In the genomic region with DNA sequence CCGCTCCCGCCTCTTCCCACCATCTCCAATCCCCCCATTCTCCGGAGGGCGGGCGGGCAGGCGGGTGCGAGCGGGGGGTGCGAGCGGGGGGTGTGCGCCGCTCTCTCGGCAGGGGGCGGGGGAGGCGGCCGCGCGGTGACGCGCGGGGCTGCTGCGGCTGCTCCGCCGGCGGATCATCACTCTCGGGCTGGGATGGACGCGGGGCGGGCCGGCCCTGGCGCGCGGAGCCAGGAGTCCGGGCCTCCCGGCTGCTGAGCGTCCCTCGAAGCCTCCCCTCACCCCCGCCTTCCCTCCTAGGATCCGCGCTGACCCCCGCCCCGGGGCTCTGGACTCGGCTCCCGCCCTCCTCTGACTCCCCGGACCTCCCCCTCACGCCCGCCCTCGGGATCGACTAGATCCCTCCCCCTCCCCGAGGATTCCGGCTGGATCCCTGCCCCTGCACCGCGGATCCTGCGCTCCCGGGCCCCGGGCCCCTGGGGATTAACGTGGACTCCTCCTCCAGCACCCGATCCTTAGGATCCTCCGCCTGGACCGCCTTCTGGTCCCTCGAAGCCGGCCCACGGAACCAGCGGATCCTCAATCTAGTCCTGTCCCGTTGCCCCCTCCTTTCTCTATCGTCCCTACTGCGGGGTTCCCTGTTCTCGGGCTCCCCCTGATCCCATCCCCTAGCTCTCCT, we compare ENCODE assay signal across 2 cellular contexts.
TF ChIP-seq lines count a peak whose summit lies in the region.

No MANE protein-coding gene starts in this region.

TF ChIP-seq in HCT116, 20 proteins besides CTCF, POLR2A, EP300 and RAD21:
- peak; percentile 55; the same call in 1 of the 2 replicates for TF ChIP-seq POLR2AphosphoS5 (IDR thresholded peaks at IDR 0.05; ENCODE audit: low read depth, low read length)
- 0 out of 2 replicates have a peak, but pooled peaks have one; percentile 24 for TF ChIP-seq EGR1 (IDR thresholded peaks at IDR 0.05; ENCODE audit: low read depth)
- 0 out of 2 replicates have a peak, but pooled peaks have one; percentile 14 for TF ChIP-seq ZFX (IDR thresholded peaks at IDR 0.05)
- TF ChIP-seq YY1 (IDR thresholded peaks at IDR 0.05; ENCODE audit: extremely low read depth, insufficient replicate concordance, low read depth, low read length), result peak; percentile 39
- TF ChIP-seq CBX3 (IDR thresholded peaks at IDR 0.05; ENCODE audit: low read depth), result no peak

TF ChIP-seq in GM12878, 131 proteins besides CTCF, POLR2A, EP300 and RAD21:
- 0 out of 4 replicates have a peak, but pooled peaks of 1 of the 2 experiments have one; percentile 6 for TF ChIP-seq BHLHE40 (IDR thresholded peaks at IDR 0.05; ENCODE audit: borderline replicate concordance in 1 of 2, low read depth in 2 of 2, low read length in 1 of 2)
- TF ChIP-seq EGR1 (IDR thresholded peaks at IDR 0.05; ENCODE audit: borderline replicate concordance in 1 of 2, low read depth in 2 of 2, low read length in 2 of 2), result peak in 1 of 2 experiments; percentile 21; a peak in 1 of 3 replicates
- peak; percentile 14; the same call in 1 of the 2 replicates for TF ChIP-seq IKZF1 (conservative IDR thresholded peaks at IDR 0.05)
- TF ChIP-seq, protein P1, sequence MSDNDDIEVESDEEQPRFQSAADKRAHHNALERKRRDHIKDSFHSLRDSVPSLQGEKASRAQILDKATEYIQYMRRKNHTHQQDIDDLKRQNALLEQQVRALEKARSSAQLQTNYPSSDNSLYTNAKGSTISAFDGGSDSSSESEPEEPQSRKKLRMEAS (IDR thresholded peaks at IDR 0.05; ENCODE audit: low read depth, low read length), result no peak
